In genomic region chr20:24992420-24993205, GRCh38 we compare ENCODE assay signal across 1 cellular context.
TF ChIP-seq lines count a peak whose summit lies in the region.

APMAP (minus strand) TSS chr20:24992751; CDS start chr20:24992688, 63 bp downstream.

TF ChIP-seq in A549, 52 proteins besides CTCF, POLR2A, EP300 and RAD21 (continued from another document):
- TF ChIP-seq ZNF302 (CRISPR knock-in tag; IDR thresholded peaks at IDR 0.05), result no peak
- TF ChIP-seq MAX (IDR thresholded peaks at IDR 0.05), result peak; percentile 95
- TF ChIP-seq CEBPB (IDR thresholded peaks at IDR 0.05), result no peak
- TF ChIP-seq REST (IDR thresholded peaks at IDR 0.05), result peak; percentile 22; the same call in 1 of the 2 replicates
- peak; percentile 8; the same call in 1 of the 3 replicates for TF ChIP-seq SMC3 (IDR thresholded peaks at IDR 0.05)
- TF ChIP-seq CHD4 (IDR thresholded peaks at IDR 0.05; ENCODE audit: borderline replicate concordance), result no peak
- TF ChIP-seq ATOH8 (CRISPR knock-in tag; IDR thresholded peaks at IDR 0.05; ENCODE audit: low read depth), result 0 out of 2 replicates have a peak, but pooled peaks have one; percentile 72
- TF ChIP-seq TP53 (CRISPR knock-in tag; IDR thresholded peaks at IDR 0.05), result 0 out of 2 replicates have a peak, but pooled peaks have one; percentile 60
- TF ChIP-seq KDM5A (IDR thresholded peaks at IDR 0.05), result no peak
- no peak for TF ChIP-seq POLR2AphosphoS2 (conservative IDR thresholded peaks at IDR 0.05; ENCODE audit: low read length)
- no peak for TF ChIP-seq NR3C1 (IDR thresholded peaks at IDR 0.05)
- TF ChIP-seq MYC (IDR thresholded peaks at IDR 0.05; ENCODE audit: borderline replicate concordance, low read length), result peak; percentile 73; the same call in 1 of the 2 replicates
- TF ChIP-seq PBX3 (IDR thresholded peaks at IDR 0.05), result peak; percentile 8; the same call in 1 of the 2 replicates
- no peak for TF ChIP-seq HDAC2 (IDR thresholded peaks at IDR 0.05)
- TF ChIP-seq RNF2 (IDR thresholded peaks at IDR 0.05; ENCODE audit: borderline replicate concordance, low read depth), result no peak
- TF ChIP-seq USF2 (IDR thresholded peaks at IDR 0.05), result peak; percentile 53
- TF ChIP-seq FOSL2 (IDR thresholded peaks at IDR 0.05), result no peak
- no peak for TF ChIP-seq FOSL2 (CRISPR knock-in tag; IDR thresholded peaks at IDR 0.05)
- TF ChIP-seq E2F6 (IDR thresholded peaks at IDR 0.05; ENCODE audit: borderline replicate concordance, low read depth), result peak; percentile 96
- no peak for TF ChIP-seq CHD2 (IDR thresholded peaks at IDR 0.05; ENCODE audit: low read length, partially characterized antibody)
- peak; percentile 76; the same call in 1 of the 2 replicates for TF ChIP-seq ELK1 (IDR thresholded peaks at IDR 0.05; ENCODE audit: low read depth, low read length)
- 0 out of 2 replicates have a peak, but pooled peaks have one; percentile 6 for TF ChIP-seq GATA3 (IDR thresholded peaks at IDR 0.05; ENCODE audit: borderline replicate concordance)
